In the genomic region with DNA sequence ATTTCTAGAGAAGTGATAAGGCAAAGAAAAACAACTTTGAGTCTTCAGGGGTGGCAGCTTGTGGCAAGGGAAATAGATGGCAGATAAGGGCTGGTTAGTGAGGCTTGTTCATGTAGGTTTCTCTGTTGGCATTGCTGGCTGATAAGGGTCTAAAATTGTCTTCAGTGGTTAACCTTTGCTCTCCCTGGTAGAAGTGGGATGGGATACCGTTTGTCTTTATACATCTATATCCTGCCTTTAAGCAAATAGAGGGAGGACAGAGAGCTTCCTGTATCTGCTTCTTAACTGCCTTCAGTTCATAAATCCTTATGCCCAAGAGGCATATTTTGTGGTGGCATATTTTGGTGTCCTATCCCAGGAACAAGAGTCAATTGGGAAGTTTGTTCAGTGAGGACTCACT, we compare ENCODE assay signal across 9 cellular contexts. TPM values are rescaled to one million over a fixed set of nuclear protein-coding genes. Genes with fewer than 3 reads are reported as not detected.
DNase-seq lines count a peak whose midpoint lies in the region; ATAC-seq and TF ChIP-seq lines count a peak whose summit lies in the region.
"Had no signal": no experiment of that assay in that cellular context is flagged by ENCODE, and none has a peak within 500 bp of the region (broad histone marks: within the 10 kb centered on the region; RNA-seq: fewer than 3 reads in every experiment).

No MANE protein-coding gene starts in this region.

- no peaks in the 10 kb centered on the region for H3K79me2 ChIP-seq in PC-9 (ENCODE audit: low read depth)

- peak overlapping the region; percentile 91 for H3K27ac Mint-ChIP-seq in activated T-cell treated with anti-CD3 and anti-CD28 coated beads, Interleukin-2, amount 50 U/mL, for 72 hours
- H3K27ac Mint-ChIP-seq in central memory CD8-positive, alpha-beta T cell (ENCODE audit: low read depth): peak overlapping the region; percentile 91
- peak overlapping the region; percentile 73 for H3K27ac Mint-ChIP-seq in stimulated activated naive CD8-positive, alpha-beta T cell treated with anti-CD3 and anti-CD28 coated beads, Interleukin-15, Interleukin-2, amounts not matched to agents 100 ng/mL and 50 ng/mL, for 24 hours

- no peak for DNase-seq in activated T-cell treated with anti-CD3 and anti-CD28 coated beads, Interleukin-2, amount 50 U/mL, for 72 hours
- DNase-seq in activated T-cell treated with anti-CD3 and anti-CD28 coated beads for 4 hours (no peak), PC-9 (peak in 1 of 2 experiments; percentile 43), HPDE6-E6E7 (ENCODE audit: extremely low spot score) (no peak), UCSD-AML1 (lab: John Stamatoyannopoulos, UW; ENCODE audit: unreplicated experiment) (no peak), GM19238 (ENCODE audit: insufficient read length, low spot score) (no peak)
- DNase-seq in central memory CD8-positive, alpha-beta T cell (ENCODE audit: low spot score in 2 of 2): no peak
- DNase-seq: NCI-H2171 had no signal

- H3K27me3 Mint-ChIP-seq in activated T-cell treated with anti-CD3 and anti-CD28 coated beads, Interleukin-2, amount 50 U/mL, for 72 hours (ENCODE audit: low read depth): no peaks in the 10 kb centered on the region
- no peaks in the 10 kb centered on the region for H3K27me3 Mint-ChIP-seq in central memory CD8-positive, alpha-beta T cell
- H3K27me3 Mint-ChIP-seq in stimulated activated naive CD8-positive, alpha-beta T cell treated with anti-CD3 and anti-CD28 coated beads, Interleukin-15, Interleukin-2, amounts not matched to agents 100 ng/mL and 50 ng/mL, for 24 hours: no peaks in the 10 kb centered on the region

- H3F3A ChIP-seq in PC-9 (ENCODE audit: insufficient read depth, low read depth): peaks cover 31% of the 10 kb centered on the region; the same call in 1 of the 2 replicates

- no peak for TF ChIP-seq CTCF in PC-9 (conservative IDR thresholded peaks at IDR 0.05)

- intact Hi-C loops in PC-9 (cut with micrococcal nuclease; ENCODE audit: unreplicated experiment): no loop called here

- H3K4me2 ChIP-seq in PC-9: peak overlapping the region; percentile 45

- no peak overlapping the region for H3K27ac ChIP-seq in PC-9

- no peaks in the 10 kb centered on the region for H3K27me3 ChIP-seq in PC-9 (ENCODE audit: insufficient read depth, low read depth)

- no peaks in the 10 kb centered on the region for H3K9me3 ChIP-seq in PC-9 (ENCODE audit: insufficient read depth, low read depth)

- H3K36me3 Mint-ChIP-seq in activated T-cell treated with anti-CD3 and anti-CD28 coated beads, Interleukin-2, amount 50 U/mL, for 72 hours (ENCODE audit: insufficient read depth in 2 of 2): peaks cover 1 to 3% of the 10 kb centered on the region in 2 donors
- peaks cover 66% of the 10 kb centered on the region for H3K36me3 Mint-ChIP-seq in central memory CD8-positive, alpha-beta T cell (ENCODE audit: insufficient read depth)
- H3K36me3 Mint-ChIP-seq in stimulated activated naive CD8-positive, alpha-beta T cell treated with anti-CD3 and anti-CD28 coated beads, Interleukin-15, Interleukin-2, amounts not matched to agents 100 ng/mL and 50 ng/mL, for 24 hours (ENCODE audit: low read depth): peaks cover 7% of the 10 kb centered on the region

- H3K9me3 Mint-ChIP-seq in activated T-cell treated with anti-CD3 and anti-CD28 coated beads, Interleukin-2, amount 50 U/mL, for 72 hours: no peaks in the 10 kb centered on the region
- no peaks in the 10 kb centered on the region for H3K9me3 Mint-ChIP-seq in central memory CD8-positive, alpha-beta T cell
- H3K9me3 Mint-ChIP-seq in stimulated activated naive CD8-positive, alpha-beta T cell treated with anti-CD3 and anti-CD28 coated beads, Interleukin-15, Interleukin-2, amounts not matched to agents 100 ng/mL and 50 ng/mL, for 24 hours: no peaks in the 10 kb centered on the region

- ATAC-seq in activated T-cell treated with anti-CD3 and anti-CD28 coated beads, Interleukin-2, amount 50 U/mL, for 72 hours (replicated peaks in 1 of 2): peak in 1 of 2 donors; percentile 48
- peak; percentile 26 for ATAC-seq in central memory CD8-positive, alpha-beta T cell (replicated peaks; ENCODE audit: extremely low read depth, poor library complexity, severe bottlenecking)

- peak overlapping the region in 1 of 2 donors; percentile 18 for H3K4me3 Mint-ChIP-seq in activated T-cell treated with anti-CD3 and anti-CD28 coated beads, Interleukin-2, amount 50 U/mL, for 72 hours
- peak overlapping the region; percentile 58 for H3K4me3 Mint-ChIP-seq in central memory CD8-positive, alpha-beta T cell
- no peak overlapping the region for H3K4me3 Mint-ChIP-seq in stimulated activated naive CD8-positive, alpha-beta T cell treated with anti-CD3 and anti-CD28 coated beads, Interleukin-15, Interleukin-2, amounts not matched to agents 100 ng/mL and 50 ng/mL, for 24 hours

- POLR2A ChIA-PET in PC-9 (lab: Charles Lee; ENCODE audit: unreplicated experiment): interaction anchor here (0.5 kb wide), 1 partner anchor 29 kb away, joined by 8 read pairs; no protein-coding TSS in a partner anchor

- no peaks in the 10 kb centered on the region for H3K36me3 ChIP-seq in PC-9 (ENCODE audit: low read depth)

- H4K20me1 ChIP-seq in PC-9 (ENCODE audit: insufficient read depth): no peaks in the 10 kb centered on the region

- no peak overlapping the region for H3K4me3 ChIP-seq in PC-9

- H2AFZ ChIP-seq in PC-9: no peak overlapping the region

- CTCF ChIA-PET in PC-9 (lab: Charles Lee): no interaction called here

- no peaks in the 10 kb centered on the region for H3K9me2 ChIP-seq in PC-9 (ENCODE audit: insufficient read depth)

- peaks cover 71% of the 10 kb centered on the region for H3K4me1 ChIP-seq in PC-9 (replicated peaks; ENCODE audit: insufficient read depth)

- H3K4me1 Mint-ChIP-seq in activated T-cell treated with anti-CD3 and anti-CD28 coated beads, Interleukin-2, amount 50 U/mL, for 72 hours (ENCODE audit: low read depth): peaks cover 48% of the 10 kb centered on the region
- peaks cover 76% of the 10 kb centered on the region for H3K4me1 Mint-ChIP-seq in central memory CD8-positive, alpha-beta T cell
- peaks cover 45% of the 10 kb centered on the region for H3K4me1 Mint-ChIP-seq in stimulated activated naive CD8-positive, alpha-beta T cell treated with anti-CD3 and anti-CD28 coated beads, Interleukin-15, Interleukin-2, amounts not matched to agents 100 ng/mL and 50 ng/mL, for 24 hours (ENCODE audit: low read depth)

- no TSS peak for BruUV-seq in PC-9 (replicated peaks; lab: Mats Ljungman, UMichigan)

RNA-seq across cellular contexts. Expression of a gene that starts 57.1 kb away (rescaled TPM):
- 10 to 100 TPM; 10.1 to 12.2 TPM for total RNA-seq in activated T-cell treated with anti-CD3 and anti-CD28 coated beads, Interleukin-2, amount 50 U/mL, for 72 hours
- 8.0 and 9.2 TPM in 2 replicates for total RNA-seq in PC-9 (2021)
